Comparison of ENCODE assay signal across 1 cellular context in genomic region chr16:12002447-12003006, GRCh38.
A peak's percentile ranks its signal among the peaks of the same experiment; 100 is the strongest.
TF ChIP-seq lines count a peak whose summit lies in the region.

No MANE protein-coding gene starts in this region.

TF ChIP-seq in IMR-90, 13 proteins besides CTCF, POLR2A, EP300 and RAD21:
- TF ChIP-seq ELK1 (IDR thresholded peaks at IDR 0.05; ENCODE audit: borderline replicate concordance, low read depth, low read length), result no peak
- peak; percentile 37; the same call in 1 of the 2 replicates for TF ChIP-seq FOS (IDR thresholded peaks at IDR 0.05; ENCODE audit: low read depth, low read length)
